ENCODE assay signal across 7 cellular contexts in genomic region chr2:60550151-60550983, GRCh38. TPM values are rescaled to one million over a fixed set of nuclear protein-coding genes. Genes with fewer than 3 reads are reported as not detected.
DNase-seq lines count a peak whose midpoint lies in the region; FAIRE-seq and TF ChIP-seq lines count a peak whose summit lies in the region.

No MANE protein-coding gene starts in this region.

- H3K4me3 ChIP-seq in HAP-1 (peak overlapping the region; percentile 63), astrocyte (ENCODE audit: insufficient read depth, low read depth, low read length) (peak overlapping the region; percentile 83), hepatocyte (peak overlapping the region; percentile 92), rectal smooth muscle tissue (ENCODE audit: low read length) (peak overlapping the region; percentile 87)

- no peaks in the 10 kb centered on the region for H3K9me3 Mint-ChIP-seq in astrocyte (ENCODE audit: unreplicated experiment)

- H3K27ac ChIP-seq in astrocyte (ENCODE audit: low read depth, low read length) (peak overlapping the region; percentile 65), hepatocyte (peak overlapping the region; percentile 91), rectal smooth muscle tissue (ENCODE audit: low read depth, low read length) (peak overlapping the region; percentile 83)

- H3K4me1 Mint-ChIP-seq in astrocyte (ENCODE audit: low read depth, unreplicated experiment), result peaks cover 21% of the 10 kb centered on the region

- H3K4me2 ChIP-seq in astrocyte (ENCODE audit: low read length) (peak overlapping the region; percentile 99), hepatocyte (peak overlapping the region; percentile 98)

- H3K9me3 ChIP-seq in HAP-1 (no peaks in the 10 kb centered on the region), astrocyte (ENCODE audit: insufficient read depth, low read depth, low read length) (no peaks in the 10 kb centered on the region), hepatocyte (ENCODE audit: low read depth) (no peaks in the 10 kb centered on the region)

- H3K4me3 Mint-ChIP-seq in astrocyte (ENCODE audit: unreplicated experiment), result peak overlapping the region; percentile 91

- in situ Hi-C loops in HAP-1 (cut with MboI; ENCODE audit: low sequenced_read_pairs), result loop anchor here (25.0 kb wide), 1 partner anchor 1263 kb away; no protein-coding TSS in a partner anchor

- H3K4me1 ChIP-seq in HAP-1 (peaks cover 18% of the 10 kb centered on the region), astrocyte (ENCODE audit: insufficient read depth, low read length) (peaks cover 2% of the 10 kb centered on the region), hepatocyte (ENCODE audit: insufficient read depth) (peaks cover 33% of the 10 kb centered on the region), rectal smooth muscle tissue (ENCODE audit: control insufficient read depth, insufficient read depth, low read length) (peaks cover 18% of the 10 kb centered on the region)

- WGBS in hepatocyte (ENCODE audit: low lambda C conversion rate, missing lambda C conversion rate), result under 1% methylated on average over 58 of the region's 65 CpGs

- H2AFZ ChIP-seq in astrocyte (ENCODE audit: low read depth, low read length), result peak overlapping the region; percentile 90
- peak overlapping the region; percentile 47 for H2AFZ ChIP-seq in hepatocyte

- no peaks in the 10 kb centered on the region for H3K27me3 ChIP-seq in HAP-1 (ENCODE audit: low read depth)
- H3K27me3 ChIP-seq in astrocyte (ENCODE audit: insufficient read depth, low read length), result peaks cover 2% of the 10 kb centered on the region
- H3K27me3 ChIP-seq in hepatocyte, result no peaks in the 10 kb centered on the region
- H3K27me3 ChIP-seq in rectal smooth muscle tissue (ENCODE audit: control insufficient read depth, insufficient read depth, low read length), result no peaks in the 10 kb centered on the region

- DNase-seq in HAP-1 (ENCODE audit: low spot score in 2 of 2) (peak; percentile 83 to 90), Kasumi-1 (lab: John Stamatoyannopoulos, UW) (peak; percentile 90 to 92), RPMI7951 (ENCODE audit: low read depth) (peak; percentile 29), astrocyte (ENCODE audit: low read depth) (peak; percentile 74), hepatocyte (ENCODE audit: low spot score) (peak; percentile 93)

- H3K27ac Mint-ChIP-seq in astrocyte (ENCODE audit: unreplicated experiment), result peak overlapping the region; percentile 72

- H3K9me2 ChIP-seq in hepatocyte (replicated peaks; ENCODE audit: insufficient read depth), result no peaks in the 10 kb centered on the region

- no peaks in the 10 kb centered on the region for H3K27me3 Mint-ChIP-seq in astrocyte (ENCODE audit: low read depth, unreplicated experiment)

- H3K36me3 Mint-ChIP-seq in astrocyte (ENCODE audit: low read depth, unreplicated experiment), result peaks cover 5% of the 10 kb centered on the region

- H3K79me2 ChIP-seq in astrocyte (ENCODE audit: insufficient read depth, low read length), result peaks cover 64% of the 10 kb centered on the region
- H3K79me2 ChIP-seq in hepatocyte, result peaks cover 74% of the 10 kb centered on the region

- no peak for FAIRE-seq in astrocyte (lab: Jason Lieb, UNC)

- H4K20me1 ChIP-seq in astrocyte (ENCODE audit: insufficient read depth, low read length) (peaks cover 10% of the 10 kb centered on the region), hepatocyte (ENCODE audit: insufficient read depth, poor library complexity, severe bottlenecking) (peaks cover 7% of the 10 kb centered on the region)

- TF ChIP-seq CTCF in GM12872 (IDR thresholded peaks at IDR 0.05; ENCODE audit: insufficient read depth, low read depth, low read length), result peak; percentile 76
- peak; percentile 62 for TF ChIP-seq CTCF in astrocyte (IDR thresholded peaks at IDR 0.05; ENCODE audit: insufficient read depth, low read depth, low read length)
- TF ChIP-seq CTCF in hepatocyte (IDR thresholded peaks at IDR 0.05; ENCODE audit: poor library complexity), result peak; percentile 96

- H3K36me3 ChIP-seq in HAP-1 (replicated peaks), result peaks cover 8% of the 10 kb centered on the region
- H3K36me3 ChIP-seq in astrocyte (ENCODE audit: insufficient read depth, low read length), result no peaks in the 10 kb centered on the region
- H3K36me3 ChIP-seq in hepatocyte (replicated peaks; ENCODE audit: insufficient read depth, low read depth), result no peaks in the 10 kb centered on the region
- H3K36me3 ChIP-seq in rectal smooth muscle tissue (ENCODE audit: control insufficient read depth, insufficient read depth, low read length), result no peaks in the 10 kb centered on the region

- H3K9ac ChIP-seq in astrocyte (ENCODE audit: low read length) (peak overlapping the region; percentile 86), rectal smooth muscle tissue (ENCODE audit: low read length) (peak overlapping the region; percentile 39)

RNA-seq across cellular contexts. Expression of gene BCL11A, which starts 3.1 kb away (rescaled TPM):
- under 0.01 TPM in 1 of 2 replicates, not detected in the other for total RNA-seq in RPMI7951 (2014; rRNA removed; shearing (Covaris generic))
- total RNA-seq in astrocyte (29.8 and 32.0 TPM in 2 replicates), hepatocyte (11.6 and 14.4 TPM in 2 replicates)
- 18.4 and 22.6 TPM in 2 replicates for polyA plus RNA-seq in hepatocyte

Comparison
In these comparisons a context has a peak if more than half of its experiments do, and no peak if none do; other contexts are left out.
1. Peak in every context shown above with its lines: DNase-seq, H3K4me3 ChIP-seq and H3K27ac ChIP-seq.
2. DNase-seq: peak in every context shown above with its lines; median percentile 93 in hepatocyte; 91 in Kasumi-1; 86 in HAP-1; 74 in astrocyte; 29 in RPMI7951.
3. RNA of gene BCL11A, which starts 3.1 kb away (total RNA-seq): 29.8 to 32.0 TPM in astrocyte and 11.6 to 14.4 TPM in hepatocyte; under 0.01 TPM in RPMI7951; every median in the first group is over 10 times any median in the second.